12 cellular contexts compared by ENCODE assay signal in the genomic region with DNA sequence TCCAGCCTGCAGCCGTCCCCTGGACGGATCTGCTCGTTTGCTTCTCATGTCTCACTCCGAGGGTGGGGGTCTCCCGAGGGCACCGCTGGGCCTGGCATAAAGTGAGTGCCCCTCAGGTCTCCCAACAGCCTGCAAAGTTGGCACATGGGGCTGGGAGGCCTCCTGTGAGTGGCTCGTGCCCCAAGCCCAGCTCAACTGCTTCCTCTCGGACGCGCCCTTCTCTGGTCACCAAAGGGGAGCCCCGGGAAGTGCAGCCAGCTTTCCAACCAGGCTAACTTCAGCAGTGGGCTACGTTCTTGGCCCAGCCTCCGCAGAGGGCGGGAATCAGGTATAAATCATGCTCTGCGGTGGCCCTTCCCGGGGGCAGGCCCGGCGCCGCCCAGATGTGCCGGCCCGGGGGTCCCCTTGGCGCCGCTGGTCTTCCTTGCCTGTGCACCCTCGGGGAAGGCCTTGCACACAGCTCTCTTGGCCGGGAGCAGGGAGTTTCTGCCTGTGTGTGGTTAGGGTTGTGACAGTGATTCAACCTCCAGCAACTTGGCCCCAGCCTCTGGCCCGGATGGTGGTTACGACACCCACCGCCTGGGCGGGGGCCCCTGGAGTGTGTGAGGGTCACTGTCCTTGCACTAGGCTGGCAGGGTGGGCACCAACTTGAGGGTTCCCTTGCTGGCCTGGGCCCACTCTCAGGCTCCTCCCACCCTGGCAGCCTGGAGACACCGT. TPM values are rescaled to one million over a fixed set of nuclear protein-coding genes. Genes with fewer than 3 reads are reported as not detected.
A peak's percentile ranks its signal among the peaks of the same experiment; 100 is the strongest.
DNase-seq lines count a peak whose midpoint lies in the region; ATAC-seq and TF ChIP-seq lines count a peak whose summit lies in the region.
"Had no signal": no experiment of that assay in that cellular context is flagged by ENCODE, and none has a peak within 500 bp of the region (broad histone marks: within the 10 kb centered on the region; RNA-seq: fewer than 3 reads in every experiment).

No MANE protein-coding gene starts in this region.

- no peaks in the 10 kb centered on the region for H3K36me3 ChIP-seq in aorta (ENCODE audit: control insufficient read depth in 1 of 2, insufficient read depth in 2 of 2, low read length in 1 of 2)

- no peak overlapping the region for H3K4me3 Mint-ChIP-seq in brain
- H3K4me3 Mint-ChIP-seq: activated CD8-positive, alpha-beta T cell treated with anti-CD3 and anti-CD28 coated beads, Interleukin-2, amount 10 ng/mL, durations not matched to agents 7 days and 5 days had no signal

- no peak overlapping the region for H3K27ac ChIP-seq in aorta (ENCODE audit: low read depth in 1 of 2, low read length in 2 of 2)
- H3K27ac ChIP-seq: 22Rv1 had no signal

- H3K9me3 ChIP-seq in aorta (ENCODE audit: control insufficient read depth, low read length): no peaks in the 10 kb centered on the region

- no peak overlapping the region for H3K4me3 ChIP-seq in aorta (ENCODE audit: low read length in 2 of 2)

- DNase-seq in DMS53 (lab: John Stamatoyannopoulos, UW): peak; percentile 24
- no peak for DNase-seq in DMS53 treated with DMSO at 0.1 percent for 48 hours (lab: John Stamatoyannopoulos, UW; ENCODE audit: unreplicated experiment)
- DNase-seq in left lobe of liver (ENCODE audit: low spot score): peak; percentile 91
- DNase-seq in aorta: peak; percentile 82 to 88
- no peak for DNase-seq in activated T-cell treated with anti-CD3 and anti-CD28 coated beads, Interleukin-2, amount 50 U/mL, for 1 hour
- DNase-seq: activated CD8-positive, alpha-beta T cell treated with anti-CD3 and anti-CD28 coated beads, Interleukin-2, amount 10 ng/mL, durations not matched to agents 7 days and 5 days; kidney glomerular epithelial cell; NCI-H774 had no signal

- no peaks in the 10 kb centered on the region for H3K9me3 Mint-ChIP-seq in brain

- ATAC-seq in left lobe of liver (peak; percentile 45), aorta (ENCODE audit: low FRiP score) (peak; percentile 31), GM18858 (IDR thresholded peaks at IDR 0.05; ENCODE audit: unreplicated experiment) (no peak), GM18870 (IDR thresholded peaks at IDR 0.05; ENCODE audit: unreplicated experiment) (no peak)
- ATAC-seq: activated CD8-positive, alpha-beta T cell treated with anti-CD3 and anti-CD28 coated beads, Interleukin-2, amount 10 ng/mL, durations not matched to agents 7 days and 5 days had no signal

- H3K27me3 Mint-ChIP-seq in brain: no peaks in the 10 kb centered on the region

- intact Hi-C loops in aorta (cut with DNase I): no loop called here

- no peaks in the 10 kb centered on the region for H3K27me3 ChIP-seq in aorta (ENCODE audit: control insufficient read depth in 1 of 2, insufficient read depth in 2 of 2, low read length in 1 of 2)

- peaks cover 23% of the 10 kb centered on the region for H3K4me1 Mint-ChIP-seq in brain

- H3K4me1 ChIP-seq in aorta (ENCODE audit: control insufficient read depth in 1 of 2, insufficient read depth in 2 of 2, low read length in 2 of 2): no peaks in the 10 kb centered on the region

- 76 to 82% methylated on average over 30 of the region's 30 CpGs for WGBS in aorta, 2 donors

- H3K36me3 Mint-ChIP-seq in brain: no peaks in the 10 kb centered on the region

- TF ChIP-seq CTCF in brain (conservative IDR thresholded peaks at IDR 0.05): no peak

- H3K27ac Mint-ChIP-seq in brain: peak overlapping the region in 4 of 5 experiments; percentile 9 to 71 (median 52)
- H3K27ac Mint-ChIP-seq: activated CD8-positive, alpha-beta T cell treated with anti-CD3 and anti-CD28 coated beads, Interleukin-2, amount 10 ng/mL, durations not matched to agents 7 days and 5 days had no signal

RNA-seq across cellular contexts. Expression of a gene that starts 20.7 kb away (rescaled TPM):
- polyA plus RNA-seq in brain (ENCODE audit: insufficient read depth, low read depth, low replicate concordance) (139 TPM), aorta (10 to 100 TPM in 1 of 2 donors, 1 to 10 TPM in 1; 8.6 to 32.2 TPM)
- total RNA-seq in left lobe of liver (15.5 TPM), aorta (10 to 100 TPM; 21.8 to 30.5 TPM)

Comparison
In these comparisons a context has a peak if more than half of its experiments do, and no peak if none do; other contexts are left out.
1. DNase-seq: peak in DMS53 (single experiment), left lobe of liver (single experiment) and aorta (2 of 2); none in DMS53 treated with DMSO at 0.1 percent for 48 hours (single experiment) and activated T-cell treated with anti-CD3 and anti-CD28 coated beads, Interleukin-2, amount 50 U/mL, for 1 hour (single experiment).
2. ATAC-seq: peak in left lobe of liver (single experiment) and aorta (single experiment); none in GM18858 (single experiment) and GM18870 (single experiment).